Comparison of ENCODE assay signal across 1 cellular context in the genomic region with DNA sequence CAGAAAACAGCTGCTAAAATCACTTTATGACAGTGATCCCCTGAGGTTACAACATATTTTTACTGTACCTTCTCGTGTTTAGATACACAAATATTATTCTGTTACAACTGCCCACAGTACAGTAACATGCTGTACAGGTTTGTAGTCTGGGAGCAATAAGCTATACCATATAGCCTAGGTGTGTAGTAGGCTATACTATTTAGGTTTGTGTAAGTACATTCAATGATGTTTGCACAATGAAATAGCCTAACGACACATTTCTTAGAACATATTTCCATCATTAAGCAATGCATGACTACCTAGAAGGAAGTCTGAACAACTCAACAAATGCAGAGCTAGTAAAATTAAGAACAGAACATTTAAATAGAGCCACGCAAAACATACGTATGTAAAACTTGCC.
TF ChIP-seq lines count a peak whose summit lies in the region.

No MANE protein-coding gene starts in this region.

TF ChIP-seq in SK-N-SH, 30 proteins besides CTCF, POLR2A, EP300 and RAD21 (continued from another document):
- TF ChIP-seq SIN3A (IDR thresholded peaks at IDR 0.05; ENCODE audit: borderline replicate concordance, low read depth, low read length) (no peak), NFIC (IDR thresholded peaks at IDR 0.05; ENCODE audit: borderline replicate concordance) (no peak), SMC3 (IDR thresholded peaks at IDR 0.05; ENCODE audit: low read depth, low read length) (no peak), ZBTB33 (IDR thresholded peaks at IDR 0.05; ENCODE audit: borderline replicate concordance, low read depth) (no peak), EZH2phosphoT487 (IDR thresholded peaks at IDR 0.05; ENCODE audit: borderline replicate concordance, low read depth) (no peak), TAF1 (IDR thresholded peaks at IDR 0.05; ENCODE audit: borderline replicate concordance, low read depth, low read length) (no peak)
- TF ChIP-seq, protein P1, sequence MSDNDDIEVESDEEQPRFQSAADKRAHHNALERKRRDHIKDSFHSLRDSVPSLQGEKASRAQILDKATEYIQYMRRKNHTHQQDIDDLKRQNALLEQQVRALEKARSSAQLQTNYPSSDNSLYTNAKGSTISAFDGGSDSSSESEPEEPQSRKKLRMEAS (IDR thresholded peaks at IDR 0.05; ENCODE audit: low read depth) = no peak
